In genomic region chr3:116702370-116702769, GRCh38 we compare ENCODE assay signal across 39 cellular contexts. TPM values are rescaled to one million over a fixed set of nuclear protein-coding genes. Genes with fewer than 3 reads are reported as not detected.
"Had no signal": no experiment of that assay in that cellular context is flagged by ENCODE, and none has a peak within 500 bp of the region (broad histone marks: within the 10 kb centered on the region; RNA-seq: fewer than 3 reads in every experiment).

No MANE protein-coding gene starts in this region.

- H3K4me3 Mint-ChIP-seq: activated B cell treated with CpG ODN at 0.5 μM for 24 hours; activated CD4-positive, alpha-beta memory T cell treated with anti-CD3 and anti-CD28 coated beads for 36 hours; activated CD4-positive, alpha-beta T cell treated with anti-CD3 and anti-CD28 coated beads, Interleukin-2, amount 10 ng/mL, durations not matched to agents 24 days and 14 days; activated CD8-positive, alpha-beta T cell treated with anti-CD3 and anti-CD28 coated beads for 36 hours; activated naive CD4-positive, alpha-beta T cell treated with anti-CD3 and anti-CD28 coated beads for 36 hours; activated naive CD8-positive, alpha-beta T cell treated with anti-CD3 and anti-CD28 coated beads for 36 hours; activated T-cell treated with anti-CD3 and anti-CD28 coated beads, Interleukin-2, amount 50 U/mL, for 4 hours; activated T-cell treated with anti-CD3 and anti-CD28 coated beads, Interleukin-2, amount 50 U/mL, for 72 hours; activated T-helper 1 cell treated with anti-CD3 and anti-CD28 coated beads, Interleukin-12 subunit alpha, Interleukin-12 subunit beta, Interleukin-2, Interleukin-4 antibody, amounts not matched to agents 30 ng/mL and 10 ng/mL and 1 ng/mL, durations not matched to agents 14 hours and 24 hours and 36 hours; activated T-helper 17 cell treated with anti-CD3 and anti-CD28 coated beads, Interleukin-2, amount 50 U/mL, for 72 hours; brain; central memory CD8-positive, alpha-beta T cell; T-cell; T-helper 17 cell had no signal

- H3K9me3 ChIP-seq: adrenal gland, ascending aorta had no signal

- H3K27ac Mint-ChIP-seq: activated B cell treated with CpG ODN at 0.5 μM for 24 hours; activated CD4-positive, alpha-beta memory T cell treated with anti-CD3 and anti-CD28 coated beads for 36 hours; activated CD4-positive, alpha-beta T cell treated with anti-CD3 and anti-CD28 coated beads, Interleukin-2, amount 10 ng/mL, durations not matched to agents 24 days and 14 days; activated CD8-positive, alpha-beta T cell treated with anti-CD3 and anti-CD28 coated beads for 36 hours; activated naive CD4-positive, alpha-beta T cell treated with anti-CD3 and anti-CD28 coated beads for 36 hours; activated naive CD8-positive, alpha-beta T cell treated with anti-CD3 and anti-CD28 coated beads for 36 hours; activated T-cell treated with anti-CD3 and anti-CD28 coated beads, Interleukin-2, amount 50 U/mL, for 72 hours; activated T-helper 1 cell treated with anti-CD3 and anti-CD28 coated beads, Interleukin-12 subunit alpha, Interleukin-12 subunit beta, Interleukin-2, Interleukin-4 antibody, amounts not matched to agents 30 ng/mL and 10 ng/mL and 1 ng/mL, durations not matched to agents 14 hours and 24 hours and 36 hours; activated T-helper 17 cell treated with anti-CD3 and anti-CD28 coated beads, Interleukin-2, amount 50 U/mL, for 72 hours; T-cell; T-helper 17 cell had no signal

- H3K36me3 ChIP-seq: adrenal gland, ascending aorta, cardiac muscle cell had no signal

- H3K4me1 ChIP-seq: adrenal gland, ascending aorta had no signal

- H3K36me3 Mint-ChIP-seq: activated CD4-positive, alpha-beta memory T cell treated with anti-CD3 and anti-CD28 coated beads for 36 hours; activated naive CD4-positive, alpha-beta T cell treated with anti-CD3 and anti-CD28 coated beads, Interleukin-2, amount 50 U/mL, for 72 hours; activated naive CD8-positive, alpha-beta T cell treated with anti-CD3 and anti-CD28 coated beads for 36 hours; brain; T-cell had no signal

- H3K27me3 Mint-ChIP-seq: activated B cell treated with CpG ODN at 0.5 μM for 24 hours; activated CD4-positive, alpha-beta memory T cell treated with anti-CD3 and anti-CD28 coated beads for 36 hours; activated CD4-positive, alpha-beta T cell treated with anti-CD3 and anti-CD28 coated beads, Interleukin-2, amount 10 ng/mL, durations not matched to agents 24 days and 14 days; activated CD8-positive, alpha-beta T cell treated with anti-CD3 and anti-CD28 coated beads for 36 hours; activated naive CD8-positive, alpha-beta T cell treated with anti-CD3 and anti-CD28 coated beads for 36 hours; activated T-helper 17 cell treated with anti-CD3 and anti-CD28 coated beads, Interleukin-2, amount 50 U/mL, for 72 hours; brain; central memory CD8-positive, alpha-beta T cell; T-cell; T-helper 17 cell had no signal

- H3K4me3 ChIP-seq: adrenal gland, ascending aorta, cardiac muscle cell had no signal

- H3K4me1 Mint-ChIP-seq: activated B cell treated with CpG ODN at 0.5 μM for 24 hours; activated CD4-positive, alpha-beta T cell treated with anti-CD3 and anti-CD28 coated beads, Interleukin-2, amount 10 ng/mL, durations not matched to agents 24 days and 14 days; activated naive CD8-positive, alpha-beta T cell treated with anti-CD3 and anti-CD28 coated beads for 36 hours; activated T-helper 17 cell treated with anti-CD3 and anti-CD28 coated beads, Interleukin-2, amount 50 U/mL, for 72 hours; central memory CD8-positive, alpha-beta T cell; T-cell; T-helper 17 cell had no signal

- ATAC-seq: activated CD8-positive, alpha-beta T cell treated with anti-CD3 and anti-CD28 coated beads for 36 hours; activated naive CD4-positive, alpha-beta T cell treated with anti-CD3 and anti-CD28 coated beads, Interleukin-2, amount 50 U/mL, for 72 hours; activated T-cell treated with anti-CD3 and anti-CD28 coated beads, Interleukin-2, amount 50 U/mL, for 4 hours; activated T-cell treated with anti-CD3 and anti-CD28 coated beads, Interleukin-2, amount 50 U/mL, for 72 hours; activated T-helper 17 cell treated with anti-CD3 and anti-CD28 coated beads, Interleukin-2, amount 50 U/mL, for 72 hours; T-cell; T-helper 17 cell had no signal

- H3K9me3 Mint-ChIP-seq: activated B cell treated with CpG ODN at 0.5 μM for 24 hours; activated CD4-positive, alpha-beta memory T cell treated with anti-CD3 and anti-CD28 coated beads for 36 hours; activated CD4-positive, alpha-beta T cell treated with anti-CD3 and anti-CD28 coated beads, Interleukin-2, amount 10 ng/mL, durations not matched to agents 24 days and 14 days; activated naive CD8-positive, alpha-beta T cell treated with anti-CD3 and anti-CD28 coated beads for 36 hours; activated T-cell treated with anti-CD3 and anti-CD28 coated beads, Interleukin-2, amount 50 U/mL, for 4 hours; activated T-helper 1 cell treated with anti-CD3 and anti-CD28 coated beads, Interleukin-12 subunit alpha, Interleukin-12 subunit beta, Interleukin-2, Interleukin-4 antibody, amounts not matched to agents 30 ng/mL and 10 ng/mL and 1 ng/mL, durations not matched to agents 14 hours and 24 hours and 36 hours; activated T-helper 17 cell treated with anti-CD3 and anti-CD28 coated beads, Interleukin-2, amount 50 U/mL, for 72 hours had no signal

- DNase-seq: activated B cell treated with CpG ODN at 0.5 μM for 24 hours; activated CD4-positive, alpha-beta memory T cell treated with anti-CD3 and anti-CD28 coated beads for 36 hours; activated CD4-positive, alpha-beta T cell treated with anti-CD3 and anti-CD28 coated beads for 4 hours; activated CD4-positive, alpha-beta T cell treated with anti-CD3 and anti-CD28 coated beads, Interleukin-2, amount 10 ng/mL, durations not matched to agents 24 days and 14 days; activated CD4-positive, alpha-beta T cell treated with anti-CD3 and anti-CD28 coated beads, Interleukin-2, amount 50 U/mL, for 1 hour; activated CD4-positive, alpha-beta T cell treated with anti-CD3 and anti-CD28 coated beads, Interleukin-2, amount 50 U/mL, for 4 hours; activated CD4-positive, CD25-positive, alpha-beta regulatory T cell treated with anti-CD3 and anti-CD28 coated beads, Interleukin-2, amount 50 U/mL, for 72 hours; activated CD8-positive, alpha-beta memory T cell treated with anti-CD3 and anti-CD28 coated beads, Interleukin-2, amount 50 U/mL, for 4 hours; activated CD8-positive, alpha-beta T cell treated with anti-CD3 and anti-CD28 coated beads for 36 hours; activated effector memory CD4-positive, alpha-beta T cell treated with anti-CD3 and anti-CD28 coated beads, Interleukin-2, amount 50 U/mL, for 16 hours; activated gamma-delta T cell treated with Interleukin-2 at 50 U/mL for 16 hours; activated naive CD4-positive, alpha-beta T cell; activated naive CD4-positive, alpha-beta T cell treated with anti-CD3 and anti-CD28 coated beads for 36 hours; activated naive CD4-positive, alpha-beta T cell treated with anti-CD3 and anti-CD28 coated beads, Interleukin-2, amount 50 U/mL, for 16 hours; activated naive CD8-positive, alpha-beta T cell treated with anti-CD3 and anti-CD28 coated beads for 36 hours; activated T-cell treated with anti-CD3 and anti-CD28 coated beads for 4 hours; activated T-cell treated with anti-CD3 and anti-CD28 coated beads, Interleukin-2, amount 50 U/mL, for 1 hour; activated T-cell treated with anti-CD3 and anti-CD28 coated beads, Interleukin-2, amount 50 U/mL, for 4 hours; activated T-cell treated with anti-CD3 and anti-CD28 coated beads, Interleukin-2, amount 50 U/mL, for 72 hours; adrenal gland; amniotic stem cell; caudate nucleus; cerebellar nuclear complex; T-cell; T-helper 17 cell; T-helper 9 cell had no signal

- H3K27me3 ChIP-seq: adrenal gland, ascending aorta, cardiac muscle cell had no signal

- H3K27ac ChIP-seq: adrenal gland, ascending aorta, cardiac muscle cell, VCaP had no signal

RNA-seq across cellular contexts. Expression of gene TUSC7, which starts 7.2 kb away (rescaled TPM):
- total RNA-seq: activated B cell treated with CpG ODN at 0.5 μM for 24 hours; activated CD4-positive, alpha-beta memory T cell treated with anti-CD3 and anti-CD28 coated beads for 36 hours; activated CD4-positive, alpha-beta T cell treated with anti-CD3 and anti-CD28 coated beads, Interleukin-2, amount 10 ng/mL, durations not matched to agents 24 days and 14 days; activated CD8-positive, alpha-beta memory T cell treated with anti-CD3 and anti-CD28 coated beads for 36 hours; activated CD8-positive, alpha-beta T cell treated with anti-CD3 and anti-CD28 coated beads for 36 hours; activated naive CD4-positive, alpha-beta T cell treated with anti-CD3 and anti-CD28 coated beads for 36 hours; activated naive CD4-positive, alpha-beta T cell treated with anti-CD3 and anti-CD28 coated beads, Interleukin-2, amount 50 U/mL, for 72 hours; activated naive CD8-positive, alpha-beta T cell treated with anti-CD3 and anti-CD28 coated beads for 36 hours; activated T-cell treated with anti-CD3 and anti-CD28 coated beads, Interleukin-2, amount 50 U/mL, for 4 hours; activated T-cell treated with anti-CD3 and anti-CD28 coated beads, Interleukin-2, amount 50 U/mL, for 72 hours; activated T-helper 1 cell treated with anti-CD3 and anti-CD28 coated beads, Interleukin-12 subunit alpha, Interleukin-12 subunit beta, Interleukin-2, Interleukin-4 antibody, amounts not matched to agents 30 ng/mL and 10 ng/mL and 1 ng/mL, durations not matched to agents 14 hours and 24 hours and 36 hours; activated T-helper 17 cell treated with anti-CD3 and anti-CD28 coated beads, Interleukin-2, amount 50 U/mL, for 72 hours; adrenal gland; ascending aorta; bronchial epithelial cell; cardiac muscle cell; chondrocyte; T-cell; T-helper 1 cell treated with Interleukin-12 subunit alpha and Interleukin-12 subunit beta and Interleukin-4 antibody, amounts not matched to agents 30 ng/mL and 1 ng/mL, for 36 hours; T-helper 17 cell; T-helper 2 cell treated with Interferon-gamma antibody and Interleukin-4, amounts not matched to agents 100 ng/mL and 5 ng/mL, for 36 hours had no signal
- polyA plus RNA-seq: adrenal gland had no signal
